Comparison of ENCODE assay signal across 14 cellular contexts in genomic region chr2:179850188-179850587, GRCh38. TPM values are rescaled to one million over a fixed set of nuclear protein-coding genes. Genes with fewer than 3 reads are reported as not detected.
DNase-seq lines count a peak whose midpoint lies in the region; ATAC-seq and TF ChIP-seq lines count a peak whose summit lies in the region.
"Had no signal": no experiment of that assay in that cellular context is flagged by ENCODE, and none has a peak within 500 bp of the region (broad histone marks: within the 10 kb centered on the region; RNA-seq: fewer than 3 reads in every experiment).

No MANE protein-coding gene starts in this region.

- H3K4me2 ChIP-seq in MM.1S (ENCODE audit: low read depth, low read length) = peak overlapping the region; percentile 2; the same call in 1 of the 2 replicates
- H3K4me2 ChIP-seq in mesenchymal stem cell (ENCODE audit: low read length, poor library complexity, severe bottlenecking) = no peak overlapping the region

- H3K18ac ChIP-seq in mesenchymal stem cell (ENCODE audit: low read depth in 1 of 2, low read length in 2 of 2) = no peak overlapping the region

- no peak overlapping the region for H3K23ac ChIP-seq in mesenchymal stem cell (ENCODE audit: low read length in 2 of 2)

- H3K9ac ChIP-seq in MM.1S (ENCODE audit: low read length) (no peak overlapping the region), mesenchymal stem cell (ENCODE audit: low read length) (no peak overlapping the region)

- POLR2A ChIA-PET in Caco-2 (lab: Charles Lee) = no interaction called here

- no peak overlapping the region for H2BK12ac ChIP-seq in mesenchymal stem cell (ENCODE audit: low read length in 2 of 2)

- H3K9me3 ChIP-seq in Caco-2 (no peaks in the 10 kb centered on the region), MM.1S (replicated peaks; ENCODE audit: insufficient read depth, low read length) (no peaks in the 10 kb centered on the region), mesenchymal stem cell (ENCODE audit: control insufficient read depth, low read length) (no peaks in the 10 kb centered on the region)

- CTCF ChIA-PET in Caco-2 (lab: Charles Lee) = no interaction called here

- intact Hi-C loops in Caco-2 (cut with micrococcal nuclease; ENCODE audit: unreplicated experiment) = no loop called here

- DNase-seq in Caco-2 (no peak), MM.1S (no peak), chondrocyte (ENCODE audit: low spot score) (no peak), mesenchymal stem cell (peak; percentile 35), MV-4-11 (lab: John Stamatoyannopoulos, UW) (no peak)
- no peak for DNase-seq in effector memory CD8-positive, alpha-beta T cell
- DNase-seq: activated CD8-positive, alpha-beta memory T cell treated with anti-CD3 and anti-CD28 coated beads for 24 hours; activated naive CD4-positive, alpha-beta T cell; left colon; nephron progenitor cell; substantia nigra had no signal

- no peak overlapping the region for H2AK5ac ChIP-seq in mesenchymal stem cell (ENCODE audit: low read length, severe bottlenecking)

- H3K27me3 Mint-ChIP-seq in Caco-2 (ENCODE audit: insufficient read depth, unreplicated experiment) = peaks cover 6% of the 10 kb centered on the region
- peaks cover 19% of the 10 kb centered on the region for H3K27me3 Mint-ChIP-seq in chondrocyte (ENCODE audit: low read depth)
- H3K27me3 Mint-ChIP-seq in effector memory CD8-positive, alpha-beta T cell = peaks cover 0 to 10% of the 10 kb centered on the region in 2 donors

- no peaks in the 10 kb centered on the region for H3K4me1 ChIP-seq in Caco-2
- H3K4me1 ChIP-seq in MM.1S (ENCODE audit: low read length) = peaks cover 10% of the 10 kb centered on the region; the same call in 1 of the 2 replicates
- H3K4me1 ChIP-seq in mesenchymal stem cell (ENCODE audit: control insufficient read depth, insufficient read depth, low read depth, low read length) = no peaks in the 10 kb centered on the region

- TF ChIP-seq CTCF in Caco-2 (IDR thresholded peaks at IDR 0.05; ENCODE audit: insufficient read depth in 1 of 2, low read depth in 1 of 2, low read length in 1 of 2, severe bottlenecking in 1 of 2, unreplicated experiment in 1 of 2) (peak; percentile 14 to 21), MM.1S (IDR thresholded peaks at IDR 0.05; ENCODE audit: low read length) (no peak), chondrocyte (IDR thresholded peaks at IDR 0.05) (peak; percentile 78)

- H3K27me3 ChIP-seq in Caco-2 (replicated peaks; ENCODE audit: control insufficient read depth, insufficient read depth, low read length) (no peaks in the 10 kb centered on the region), MM.1S (replicated peaks; ENCODE audit: insufficient read depth, low read length) (no peaks in the 10 kb centered on the region), mesenchymal stem cell (ENCODE audit: control insufficient read depth in 1 of 2, insufficient read depth in 1 of 2, low read length in 2 of 2) (peaks cover 3 to 8% of the 10 kb centered on the region in 2 experiments)

- no peak overlapping the region for H3K4me3 ChIP-seq in Caco-2 (ENCODE audit: low read depth, low read length)
- no peak overlapping the region for H3K4me3 ChIP-seq in MM.1S (ENCODE audit: low read length)
- no peak overlapping the region for H3K4me3 ChIP-seq in mesenchymal stem cell (ENCODE audit: insufficient read depth in 1 of 2, low read depth in 1 of 2, low read length in 2 of 2)
- H3K4me3 ChIP-seq: coronary artery had no signal

- WGBS in mesenchymal stem cell = 84% methylated on average over 1 of the region's 1 CpG

- no peaks in the 10 kb centered on the region; the same call in 1 of the 2 replicates for H3K79me2 ChIP-seq in MM.1S (ENCODE audit: low read length)

- no peak for ATAC-seq in HG03571 (IDR thresholded peaks at IDR 0.05; ENCODE audit: unreplicated experiment)
- ATAC-seq in GM21360 (IDR thresholded peaks at IDR 0.05; ENCODE audit: unreplicated experiment) = no peak
- no peak for ATAC-seq in effector memory CD8-positive, alpha-beta T cell (replicated peaks)
- ATAC-seq: left colon had no signal

- H3K36me3 Mint-ChIP-seq in Caco-2 (ENCODE audit: insufficient read depth, unreplicated experiment) (no peaks in the 10 kb centered on the region), chondrocyte (ENCODE audit: low read depth) (no peaks in the 10 kb centered on the region)
- no peaks in the 10 kb centered on the region for H3K36me3 Mint-ChIP-seq in effector memory CD8-positive, alpha-beta T cell (ENCODE audit: insufficient read depth)

- no peak overlapping the region for H4K91ac ChIP-seq in mesenchymal stem cell (ENCODE audit: low read length)

- H3K27ac Mint-ChIP-seq in Caco-2 (ENCODE audit: unreplicated experiment) (no peak overlapping the region), chondrocyte (ENCODE audit: unreplicated experiment) (no peak overlapping the region)
- H3K27ac Mint-ChIP-seq in effector memory CD8-positive, alpha-beta T cell = no peak overlapping the region
- H3K27ac Mint-ChIP-seq: nephron progenitor cell had no signal

- H3K27ac ChIP-seq in MM.1S (ENCODE audit: low read length) (no peak overlapping the region), mesenchymal stem cell (ENCODE audit: low read length, poor library complexity, severe bottlenecking) (no peak overlapping the region)
- H3K27ac ChIP-seq: coronary artery had no signal

- H4K8ac ChIP-seq in mesenchymal stem cell (ENCODE audit: low read length) = no peak overlapping the region

- H3K79me1 ChIP-seq in mesenchymal stem cell (replicated peaks; ENCODE audit: low read length, poor library complexity, severe bottlenecking) = no peaks in the 10 kb centered on the region

- H3K9me3 Mint-ChIP-seq in Caco-2 (ENCODE audit: unreplicated experiment) = no peaks in the 10 kb centered on the region
- no peaks in the 10 kb centered on the region for H3K9me3 Mint-ChIP-seq in chondrocyte (ENCODE audit: low read depth)
- H3K9me3 Mint-ChIP-seq in effector memory CD8-positive, alpha-beta T cell = no peaks in the 10 kb centered on the region
- H3K9me3 Mint-ChIP-seq: nephron progenitor cell had no signal

- H2AFZ ChIP-seq in MM.1S (ENCODE audit: low read length) (no peak overlapping the region), mesenchymal stem cell (ENCODE audit: low read depth, low read length) (no peak overlapping the region)

- no peak overlapping the region for H2BK5ac ChIP-seq in mesenchymal stem cell (ENCODE audit: low read depth, low read length, poor library complexity, severe bottlenecking)

- no TSS peak for BruUV-seq in Caco-2 (replicated peaks; lab: Mats Ljungman, UMichigan)

- H3K36me3 ChIP-seq in Caco-2 (ENCODE audit: control insufficient read depth, insufficient read depth, low read length) (no peaks in the 10 kb centered on the region), MM.1S (replicated peaks; ENCODE audit: insufficient read depth, low read length) (no peaks in the 10 kb centered on the region), mesenchymal stem cell (ENCODE audit: control insufficient read depth in 1 of 2, insufficient read depth in 2 of 2, low read depth in 1 of 2, low read length in 2 of 2) (no peaks in the 10 kb centered on the region)

- H4K20me1 ChIP-seq in MM.1S (ENCODE audit: insufficient read depth, low read length) = no peaks in the 10 kb centered on the region

- H3K4me1 Mint-ChIP-seq in Caco-2 (ENCODE audit: low read depth, unreplicated experiment) (no peaks in the 10 kb centered on the region), chondrocyte (ENCODE audit: low read depth) (peaks cover 8% of the 10 kb centered on the region)
- H3K4me1 Mint-ChIP-seq in effector memory CD8-positive, alpha-beta T cell (ENCODE audit: low read depth in 2 of 2) = no peaks in the 10 kb centered on the region
- H3K4me1 Mint-ChIP-seq: nephron progenitor cell had no signal

- no peak overlapping the region for H3K4ac ChIP-seq in mesenchymal stem cell (ENCODE audit: low read depth in 1 of 2, low read length in 2 of 2)

- no peak overlapping the region for H3K4me3 Mint-ChIP-seq in Caco-2 (ENCODE audit: unreplicated experiment)
- H3K4me3 Mint-ChIP-seq in chondrocyte (ENCODE audit: unreplicated experiment) = no peak overlapping the region
- no peak overlapping the region for H3K4me3 Mint-ChIP-seq in effector memory CD8-positive, alpha-beta T cell
- H3K4me3 Mint-ChIP-seq: nephron progenitor cell had no signal

- no peak overlapping the region for H2BK120ac ChIP-seq in mesenchymal stem cell (ENCODE audit: low read depth, low read length)

- no peak overlapping the region for H2BK15ac ChIP-seq in mesenchymal stem cell (ENCODE audit: low read depth, poor library complexity, severe bottlenecking)

- no peaks in the 10 kb centered on the region for H3F3A ChIP-seq in MM.1S (ENCODE audit: insufficient read depth, low read length)

- no peak overlapping the region for H3K14ac ChIP-seq in mesenchymal stem cell (ENCODE audit: low read length in 2 of 2)

- no peaks in the 10 kb centered on the region for H3K9me2 ChIP-seq in MM.1S (replicated peaks; ENCODE audit: insufficient read depth, low read length)

RNA-seq across cellular contexts. Expression of gene ZNF385B, which starts 11.2 kb away (rescaled TPM):
- total RNA-seq in Caco-2 (2022) (0.77 and 0.95 TPM in 2 replicates), chondrocyte (0.25 to 0.56 TPM (median 0.41 TPM) in 3 replicates)
- polyA plus RNA-seq in mesenchymal stem cell (2013, experiment 1 of 2) = not detected
- not detected for polyA plus RNA-seq in mesenchymal stem cell (2013, experiment 2 of 2)
